Comparison of ENCODE assay signal across 8 cellular contexts in the genomic region with DNA sequence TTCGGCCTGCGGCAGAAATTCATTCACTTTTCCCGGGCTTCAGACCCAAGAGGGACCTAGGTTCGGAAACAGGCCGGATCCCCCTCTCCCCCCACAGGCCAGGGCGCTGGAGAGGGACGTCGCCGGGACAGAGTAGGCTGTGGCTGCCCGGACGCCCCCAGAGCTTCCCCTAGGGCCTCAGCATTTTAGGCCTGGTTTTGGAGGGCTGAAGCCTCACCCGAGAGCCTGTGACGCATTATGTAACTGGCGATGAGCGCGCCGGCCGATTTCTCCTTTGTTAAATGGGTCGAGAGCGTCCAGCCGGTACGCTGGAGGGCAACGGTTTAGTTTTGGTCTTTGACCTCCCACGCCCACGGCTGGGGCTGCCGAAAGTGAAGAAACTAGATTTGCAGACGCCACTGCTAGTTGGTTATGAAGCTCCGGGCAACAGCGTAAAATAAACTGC. TPM values are rescaled to one million over a fixed set of nuclear protein-coding genes. Genes with fewer than 3 reads are reported as not detected.
A peak's percentile ranks its signal among the peaks of the same experiment; 100 is the strongest.
DNase-seq lines count a peak whose midpoint lies in the region; ATAC-seq and TF ChIP-seq lines count a peak whose summit lies in the region.

No MANE protein-coding gene starts in this region.

- DNase-seq in CD4-positive, alpha-beta T cell, result peak in 8 of 10 experiments; percentile 5 to 39 (median 13)
- peak; percentile 78 for DNase-seq in activated CD4-positive, alpha-beta T cell treated with anti-CD3 and anti-CD28 coated beads, Interleukin-2, amount 10 ng/mL, durations not matched to agents 24 days and 14 days
- DNase-seq in coronary artery (ENCODE audit: low spot score), result peak; percentile 77
- peak; percentile 53 to 90 for DNase-seq in lower leg skin (ENCODE audit: low spot score in 2 of 2)
- peak in 2 of 3 experiments; percentile 4 to 37 for DNase-seq in stimulated activated CD4-positive, alpha-beta T cell treated with anti-CD3 and anti-CD28 coated beads, TNF-alpha, amount 100 ng/mL, for 24 hours (ENCODE audit: low read depth in 3 of 3)
- DNase-seq in NCI-H345 (lab: John Stamatoyannopoulos, UW), result no peak

- 5% methylated on average over 29 of the region's 29 CpGs for WGBS in HUES64
- 0% methylated on average over 22 to 28 of the region's 29 CpGs for WGBS in lower leg skin, 2 donors

- TF ChIP-seq CTCF in CD4-positive, alpha-beta T cell (IDR thresholded peaks at IDR 0.05), result no peak
- no peak for TF ChIP-seq CTCF in coronary artery (IDR thresholded peaks at IDR 0.05)
- TF ChIP-seq CTCF in lower leg skin (IDR thresholded peaks at IDR 0.05), result no peak

- H3K4me3 Mint-ChIP-seq in CD4-positive, alpha-beta T cell, result peak overlapping the region; percentile 98
- H3K4me3 Mint-ChIP-seq in activated CD4-positive, alpha-beta T cell treated with anti-CD3 and anti-CD28 coated beads, Interleukin-2, amount 10 ng/mL, durations not matched to agents 24 days and 14 days, result peak overlapping the region; percentile 99

- intact Hi-C loops in CD4-positive, alpha-beta T cell (cut with DNase I, micrococcal nuclease), result loop anchor here (1.0 to 5.0 kb wide), 5 partner anchors 15 to 241 kb away; partner anchors contain the start of genes RFC5 (in 1 of the 2), SUDS3 (in 1 of the 2), TAOK3 (in 1 of the 2) and WSB2 (in 1 of the 2)
- intact Hi-C loops in activated CD4-positive, alpha-beta T cell treated with anti-CD3 and anti-CD28 coated beads, Interleukin-2, amount 10 ng/mL, durations not matched to agents 24 days and 14 days (cut with micrococcal nuclease), result loop anchor here (1.0 to 5.0 kb wide), 5 partner anchors 46 to 262 kb away; partner anchors contain the start of gene WSB2
- intact Hi-C loops in lower leg skin (cut with DNase I; ENCODE audit: low total_unique reads), result no loop called here

- H3K27ac Mint-ChIP-seq in CD4-positive, alpha-beta T cell, result peak overlapping the region; percentile 92
- H3K27ac Mint-ChIP-seq in activated CD4-positive, alpha-beta T cell treated with anti-CD3 and anti-CD28 coated beads, Interleukin-2, amount 10 ng/mL, durations not matched to agents 24 days and 14 days, result peak overlapping the region; percentile 85

- H3K4me1 Mint-ChIP-seq in CD4-positive, alpha-beta T cell (ENCODE audit: low read depth), result peaks cover 41% of the 10 kb centered on the region
- peaks cover 24% of the 10 kb centered on the region for H3K4me1 Mint-ChIP-seq in activated CD4-positive, alpha-beta T cell treated with anti-CD3 and anti-CD28 coated beads, Interleukin-2, amount 10 ng/mL, durations not matched to agents 24 days and 14 days

- H3K36me3 ChIP-seq in HUES64 (ENCODE audit: insufficient read depth, low read length), result peaks cover 39% of the 10 kb centered on the region

- TF ChIP-seq POLR2A in lower leg skin (IDR thresholded peaks at IDR 0.05), result no peak

- no peaks in the 10 kb centered on the region for H3K4me1 ChIP-seq in HUES64 (ENCODE audit: insufficient read depth, low read length)

- peaks cover 41% of the 10 kb centered on the region for H3K36me3 Mint-ChIP-seq in CD4-positive, alpha-beta T cell (ENCODE audit: low read depth)
- H3K36me3 Mint-ChIP-seq in activated CD4-positive, alpha-beta T cell treated with anti-CD3 and anti-CD28 coated beads, Interleukin-2, amount 10 ng/mL, durations not matched to agents 24 days and 14 days (ENCODE audit: low read depth), result peaks cover 36% of the 10 kb centered on the region

- no peaks in the 10 kb centered on the region for H3K27me3 Mint-ChIP-seq in CD4-positive, alpha-beta T cell
- no peaks in the 10 kb centered on the region for H3K27me3 Mint-ChIP-seq in activated CD4-positive, alpha-beta T cell treated with anti-CD3 and anti-CD28 coated beads, Interleukin-2, amount 10 ng/mL, durations not matched to agents 24 days and 14 days

- no peaks in the 10 kb centered on the region for H3K27me3 ChIP-seq in CD4-positive, alpha-beta T cell (ENCODE audit: control insufficient read depth, insufficient read depth, low read length)
- no peaks in the 10 kb centered on the region for H3K27me3 ChIP-seq in HUES64 (ENCODE audit: insufficient read depth, low read length)

- no peak for ATAC-seq in CD4-positive, alpha-beta T cell (ENCODE audit: poor library complexity)
- peak; percentile 26 for ATAC-seq in GM21367 (IDR thresholded peaks at IDR 0.05; ENCODE audit: unreplicated experiment)

- no peaks in the 10 kb centered on the region for H3K9me3 Mint-ChIP-seq in CD4-positive, alpha-beta T cell
- no peaks in the 10 kb centered on the region for H3K9me3 Mint-ChIP-seq in activated CD4-positive, alpha-beta T cell treated with anti-CD3 and anti-CD28 coated beads, Interleukin-2, amount 10 ng/mL, durations not matched to agents 24 days and 14 days

- H3K4me3 ChIP-seq in HUES64 (ENCODE audit: low read length) (peak overlapping the region; percentile 89), coronary artery (peak overlapping the region; percentile 92), lower leg skin (ENCODE audit: low read depth, poor library complexity, severe bottlenecking) (peak overlapping the region; percentile 96)

- POLR2A ChIA-PET in CD4-positive, alpha-beta T cell (lab: Charles Lee), result interaction anchor here (1.0 to 2.6 kb wide), 13 partner anchors 9 to 240 kb away, joined by 3 to 28 read pairs (median 7); partner anchors contain the start of genes RFC5, SUDS3 and WSB2

- H3K27ac ChIP-seq in CD4-positive, alpha-beta T cell (ENCODE audit: low read depth, low read length), result peak overlapping the region; percentile 41
- peak overlapping the region; percentile 63 for H3K27ac ChIP-seq in HUES64 (ENCODE audit: low read depth, low read length)
- peak overlapping the region; percentile 90 to 94 for H3K27ac ChIP-seq in coronary artery

- no peaks in the 10 kb centered on the region for H3K9me3 ChIP-seq in CD4-positive, alpha-beta T cell (ENCODE audit: control insufficient read depth, low read length)
- no peaks in the 10 kb centered on the region for H3K9me3 ChIP-seq in HUES64 (ENCODE audit: insufficient read depth, low read depth, low read length)

- peak overlapping the region; percentile 98 for H3K9ac ChIP-seq in HUES64 (ENCODE audit: low read depth, low read length)

- CTCF ChIA-PET in CD4-positive, alpha-beta T cell (lab: Charles Lee), result interaction anchor here (0.6 to 3.4 kb wide), 7 partner anchors 16 to 268 kb away, joined by 3 to 16 read pairs (median 3); partner anchors contain the start of gene SUDS3

RNA-seq across cellular contexts. Expression of gene PEBP1, which starts 0.7 kb away (rescaled TPM):
- total RNA-seq in CD4-positive, alpha-beta T cell, result 100 to 1,000 TPM; 116 to 119 TPM
- 271 TPM for polyA plus RNA-seq in HUES64 (2013, experiment 1 of 2)
- polyA plus RNA-seq in HUES64 (2013, experiment 2 of 2), result 266 TPM
- 206 and 209 TPM in 2 replicates for total RNA-seq in activated CD4-positive, alpha-beta T cell treated with anti-CD3 and anti-CD28 coated beads, Interleukin-2, amount 10 ng/mL, durations not matched to agents 24 days and 14 days
- total RNA-seq in lower leg skin, result 100 to 1,000 TPM; 192 to 447 (median 328) TPM

RNA-seq across cellular contexts. Expression of gene VSIG10, which starts 32.8 kb away (rescaled TPM):
- total RNA-seq in CD4-positive, alpha-beta T cell, result 1 to 10 TPM; 2.2 TPM
- polyA plus RNA-seq in HUES64 (2013, experiment 1 of 2), result 41.9 TPM
- polyA plus RNA-seq in HUES64 (2013, experiment 2 of 2), result 34.6 TPM
- 12.8 and 14.4 TPM in 2 replicates for total RNA-seq in activated CD4-positive, alpha-beta T cell treated with anti-CD3 and anti-CD28 coated beads, Interleukin-2, amount 10 ng/mL, durations not matched to agents 24 days and 14 days
- total RNA-seq in lower leg skin, result 10 to 100 TPM; 17.1 to 40.1 (median 29.4) TPM

Comparison
In these comparisons a context has a peak if more than half of its experiments do, and no peak if none do; other contexts are left out.
1. H3K27ac ChIP-seq: peak in every context shown above with its lines; median percentile 92 in coronary artery; 63 in HUES64; 41 in CD4-positive, alpha-beta T cell.